9 cellular contexts compared by ENCODE assay signal in genomic region chr14:91837076-91837475, GRCh38. TPM values are rescaled to one million over a fixed set of nuclear protein-coding genes. Genes with fewer than 3 reads are reported as not detected.
DNase-seq lines count a peak whose midpoint lies in the region; ATAC-seq and TF ChIP-seq lines count a peak whose summit lies in the region.
"Had no signal": no experiment of that assay in that cellular context is flagged by ENCODE, and none has a peak within 500 bp of the region (broad histone marks: within the 10 kb centered on the region; RNA-seq: fewer than 3 reads in every experiment).

No MANE protein-coding gene starts in this region.

- no peak overlapping the region for H3K4me3 ChIP-seq in body of pancreas
- H3K4me3 ChIP-seq in mesenchymal stem cell (ENCODE audit: insufficient read depth in 1 of 2, low read depth in 1 of 2, low read length in 2 of 2), result peak overlapping the region in 1 of 2 experiments; percentile 73
- peak overlapping the region; percentile 36 to 77 (median 66) for H3K4me3 ChIP-seq in tibial nerve

- H3K4ac ChIP-seq in mesenchymal stem cell (ENCODE audit: low read depth in 1 of 2, low read length in 2 of 2), result no peak overlapping the region

- H3K4me1 Mint-ChIP-seq in activated T-cell treated with anti-CD3 and anti-CD28 coated beads, Interleukin-2, amount 50 U/mL, for 4 hours (ENCODE audit: low read depth), result peaks cover 70% of the 10 kb centered on the region

- WGBS in body of pancreas, 2 donors, result 23 to 28% methylated on average over 11 to 12 of the region's 12 CpGs
- 87% methylated on average over 11 of the region's 12 CpGs for WGBS in mesenchymal stem cell
- WGBS in tibial nerve, 2 donors, result 47 to 56% methylated on average over 12 of the region's 12 CpGs

- no peaks in the 10 kb centered on the region for H3K79me1 ChIP-seq in mesenchymal stem cell (replicated peaks; ENCODE audit: low read length, poor library complexity, severe bottlenecking)

- peak overlapping the region; percentile 90 to 99 (median 99) for H3K27ac ChIP-seq in body of pancreas
- H3K27ac ChIP-seq in mesenchymal stem cell (ENCODE audit: low read length, poor library complexity, severe bottlenecking), result no peak overlapping the region
- H3K27ac ChIP-seq in tibial nerve, result peak overlapping the region in 3 of 4 donors; percentile 76 to 90 (median 88)

- H3K14ac ChIP-seq in mesenchymal stem cell (ENCODE audit: low read length in 2 of 2), result no peak overlapping the region

- no peak overlapping the region for H2BK120ac ChIP-seq in mesenchymal stem cell (ENCODE audit: low read depth, low read length)

- no peak overlapping the region for H3K23ac ChIP-seq in mesenchymal stem cell (ENCODE audit: low read length in 2 of 2)

- H2BK15ac ChIP-seq in mesenchymal stem cell (ENCODE audit: low read depth, poor library complexity, severe bottlenecking), result no peak overlapping the region

- H2BK5ac ChIP-seq in mesenchymal stem cell (ENCODE audit: low read depth, low read length, poor library complexity, severe bottlenecking), result no peak overlapping the region

- H2BK12ac ChIP-seq in mesenchymal stem cell (ENCODE audit: low read length in 2 of 2), result no peak overlapping the region

- H3K4me3 Mint-ChIP-seq in activated T-cell treated with anti-CD3 and anti-CD28 coated beads, Interleukin-2, amount 50 U/mL, for 4 hours, result peak overlapping the region; percentile 91

- no peaks in the 10 kb centered on the region for H3K9me3 Mint-ChIP-seq in activated T-cell treated with anti-CD3 and anti-CD28 coated beads, Interleukin-2, amount 50 U/mL, for 4 hours

- TF ChIP-seq CTCF in body of pancreas (IDR thresholded peaks at IDR 0.05) (no peak), tibial nerve (IDR thresholded peaks at IDR 0.05) (no peak)

- H3K36me3 ChIP-seq in body of pancreas (replicated peaks in 1 of 2; ENCODE audit: insufficient read depth in 1 of 2, low read depth in 2 of 2) (no peaks in the 10 kb centered on the region), mesenchymal stem cell (ENCODE audit: control insufficient read depth in 1 of 2, insufficient read depth in 2 of 2, low read depth in 1 of 2, low read length in 2 of 2) (no peaks in the 10 kb centered on the region), tibial nerve (no peaks in the 10 kb centered on the region)

- H4K91ac ChIP-seq in mesenchymal stem cell (ENCODE audit: low read length), result no peak overlapping the region

- no peaks in the 10 kb centered on the region for H3K9me3 ChIP-seq in body of pancreas
- H3K9me3 ChIP-seq in mesenchymal stem cell (ENCODE audit: control insufficient read depth, low read length), result no peaks in the 10 kb centered on the region
- peaks cover 0 to 3% (median 0%) of the 10 kb centered on the region in 4 donors for H3K9me3 ChIP-seq in tibial nerve

- H3K27me3 Mint-ChIP-seq in activated T-cell treated with anti-CD3 and anti-CD28 coated beads, Interleukin-2, amount 50 U/mL, for 4 hours (ENCODE audit: low read depth), result no peaks in the 10 kb centered on the region

- DNase-seq in activated T-cell treated with anti-CD3 and anti-CD28 coated beads, Interleukin-2, amount 50 U/mL, for 4 hours, result no peak
- DNase-seq in activated T-cell treated with anti-CD3 and anti-CD28 coated beads for 4 hours (no peak), body of pancreas (peak; percentile 24 to 30 (median 27)), mesenchymal stem cell (no peak), tibial nerve (ENCODE audit: low spot score in 2 of 2) (no peak), DMS153 (lab: John Stamatoyannopoulos, UW) (no peak)

- no peak overlapping the region for H2AFZ ChIP-seq in mesenchymal stem cell (ENCODE audit: low read depth, low read length)

- H3K4me1 ChIP-seq in body of pancreas, result peaks cover 21% of the 10 kb centered on the region
- peaks cover 10% of the 10 kb centered on the region for H3K4me1 ChIP-seq in mesenchymal stem cell (ENCODE audit: control insufficient read depth, insufficient read depth, low read depth, low read length)
- peaks cover 0 to 15% (median 2%) of the 10 kb centered on the region in 4 donors for H3K4me1 ChIP-seq in tibial nerve

- H3K18ac ChIP-seq in mesenchymal stem cell (ENCODE audit: low read depth in 1 of 2, low read length in 2 of 2), result no peak overlapping the region

- H2AK5ac ChIP-seq in mesenchymal stem cell (ENCODE audit: low read length, severe bottlenecking), result no peak overlapping the region

- peak overlapping the region; percentile 36 for H3K9ac ChIP-seq in mesenchymal stem cell (ENCODE audit: low read length)

- ATAC-seq in activated T-cell treated with anti-CD3 and anti-CD28 coated beads, Interleukin-2, amount 50 U/mL, for 4 hours, result no peak
- ATAC-seq in body of pancreas (no peak), HG03571 (IDR thresholded peaks at IDR 0.05; ENCODE audit: unreplicated experiment) (no peak), HG03520 (IDR thresholded peaks at IDR 0.05; ENCODE audit: unreplicated experiment) (no peak)

- no peaks in the 10 kb centered on the region for H3K27me3 ChIP-seq in body of pancreas
- peaks cover 29 to 57% of the 10 kb centered on the region in 2 experiments for H3K27me3 ChIP-seq in mesenchymal stem cell (ENCODE audit: control insufficient read depth in 1 of 2, insufficient read depth in 1 of 2, low read length in 2 of 2)
- H3K27me3 ChIP-seq in tibial nerve, result peaks cover 0 to 4% of the 10 kb centered on the region in 2 donors

- TF ChIP-seq POLR2A in body of pancreas (IDR thresholded peaks at IDR 0.05) (no peak), tibial nerve (IDR thresholded peaks at IDR 0.05) (no peak)

- no peak overlapping the region for H3K4me2 ChIP-seq in mesenchymal stem cell (ENCODE audit: low read length, poor library complexity, severe bottlenecking)

- H3K36me3 Mint-ChIP-seq in activated T-cell treated with anti-CD3 and anti-CD28 coated beads, Interleukin-2, amount 50 U/mL, for 4 hours (ENCODE audit: insufficient read depth), result peaks cover 15% of the 10 kb centered on the region

- TF ChIP-seq EP300 in tibial nerve (IDR thresholded peaks at IDR 0.05), result no peak

- intact Hi-C loops in body of pancreas (cut with DNase I), result loop anchor here (10.0 kb wide), 1 partner anchor 48 kb away; no protein-coding TSS in a partner anchor

- H4K8ac ChIP-seq in mesenchymal stem cell (ENCODE audit: low read length), result no peak overlapping the region

RNA-seq across cellular contexts. Expression of gene TC2N, which starts 30.3 kb away (rescaled TPM):
- total RNA-seq in activated T-cell treated with anti-CD3 and anti-CD28 coated beads, Interleukin-2, amount 50 U/mL, for 4 hours, result 10 to 100 TPM in 2 of 3 donors, 1 to 10 TPM in 1; 9.4 to 12.9 (median 10.7) TPM
- total RNA-seq in body of pancreas (100 to 1,000 TPM; 105 to 168 TPM), tibial nerve (10 to 100 TPM; 23.4 to 35.2 (median 25.7) TPM)
- polyA plus RNA-seq in mesenchymal stem cell (2013, experiment 1 of 2), result 0.07 TPM
- polyA plus RNA-seq in mesenchymal stem cell (2013, experiment 2 of 2), result 0.05 TPM
- total RNA-seq: M059J had no signal

Comparison
In these comparisons a context has a peak if more than half of its experiments do, and no peak if none do; other contexts are left out.
1. DNase-seq: peak in body of pancreas (4 of 4); none in activated T-cell treated with anti-CD3 and anti-CD28 coated beads, Interleukin-2, amount 50 U/mL, for 4 hours (single experiment), activated T-cell treated with anti-CD3 and anti-CD28 coated beads for 4 hours (single experiment), mesenchymal stem cell (single experiment), tibial nerve (0 of 2) and DMS153 (single experiment).
2. H3K4me3 ChIP-seq: peak in tibial nerve (4 of 4); none in body of pancreas (0 of 2).